ENCODE assay signal across 22 cellular contexts in the genomic region with DNA sequence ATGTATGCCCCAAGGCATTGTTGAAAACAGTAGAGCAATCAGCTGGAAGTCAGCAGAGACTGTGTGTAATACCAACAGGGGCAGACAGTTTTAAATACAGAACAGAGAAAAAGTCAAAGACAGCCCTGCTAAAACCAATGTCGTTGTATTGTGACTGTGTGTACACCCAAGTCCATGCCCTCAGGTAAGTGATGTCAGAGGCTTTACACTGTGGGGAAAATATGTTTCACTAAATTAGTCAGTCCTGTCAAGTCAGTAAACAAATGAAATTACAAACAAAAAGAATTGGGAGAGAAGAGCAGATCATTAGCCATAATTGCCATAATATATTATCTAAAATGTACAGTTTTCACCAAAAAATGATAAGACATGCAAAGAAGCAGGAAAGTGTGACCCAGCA. TPM values are rescaled to one million over a fixed set of nuclear protein-coding genes. Genes with fewer than 3 reads are reported as not detected.
"Had no signal": no experiment of that assay in that cellular context is flagged by ENCODE, and none has a peak within 500 bp of the region (broad histone marks: within the 10 kb centered on the region; RNA-seq: fewer than 3 reads in every experiment).

No MANE protein-coding gene starts in this region.

- H3K9me3 Mint-ChIP-seq: natural killer cell treated with Interleukin-12 subunit alpha and Interleukin-12 subunit beta and Interleukin-15 and Interleukin-18, amount 100 ng/mL, for 72 hours had no signal

- H3K4me3 ChIP-seq: coronary artery, gastroesophageal sphincter, lung, neural progenitor cell, pancreas, suprapubic skin, thyroid gland had no signal

- DNase-seq: effector CD4-positive, alpha-beta T cell; endodermal cell; glutamatergic neuron; islet precursor cell; left ventricle myocardium superior; mesenchymal stem cell; midbrain; nucleus accumbens; pancreas; right cardiac atrium; small intestine; stimulated activated CD4-positive, alpha-beta T cell treated with anti-CD3 and anti-CD28 coated beads, Interleukin-12 subunit alpha, Interleukin-12 subunit beta, amount 100 ng/mL, for 4 hours; stimulated activated naive CD4-positive, alpha-beta T cell; thyroid gland had no signal

- H3K27ac Mint-ChIP-seq: endodermal cell; natural killer cell treated with Interleukin-12 subunit alpha and Interleukin-12 subunit beta and Interleukin-15 and Interleukin-18, amount 100 ng/mL, for 72 hours; neural progenitor cell; progenitor cell of endocrine pancreas; type B pancreatic cell had no signal

- H3K36me3 Mint-ChIP-seq: neural progenitor cell, type B pancreatic cell had no signal

- ATAC-seq: gastroesophageal sphincter, left ventricle myocardium superior, pancreas, right cardiac atrium had no signal

- H3K4me3 Mint-ChIP-seq: endodermal cell; natural killer cell treated with Interleukin-12 subunit alpha and Interleukin-12 subunit beta and Interleukin-15 and Interleukin-18, amount 100 ng/mL, for 72 hours; neural progenitor cell; type B pancreatic cell had no signal

RNA-seq across cellular contexts. Expression of a gene that starts 2.4 kb away (rescaled TPM):
- total RNA-seq: natural killer cell treated with Interleukin-12 subunit alpha and Interleukin-12 subunit beta and Interleukin-15 and Interleukin-18, amount 100 ng/mL, for 72 hours had no signal
